ENCODE assay signal across 8 cellular contexts in genomic region chr11:45803981-45804805, GRCh38. TPM values are rescaled to one million over a fixed set of nuclear protein-coding genes. Genes with fewer than 3 reads are reported as not detected.
DNase-seq lines count a peak whose midpoint lies in the region; ATAC-seq and TF ChIP-seq lines count a peak whose summit lies in the region.

No MANE protein-coding gene starts in this region.

- peak; percentile 27 for ATAC-seq in HG03439 (IDR thresholded peaks at IDR 0.05; ENCODE audit: unreplicated experiment)

- DNase-seq in NCI-H2029 (lab: John Stamatoyannopoulos, UW) (peak; percentile 62), NCI-H2029 treated with DMSO at 0.1 percent for 48 hours (lab: John Stamatoyannopoulos, UW) (no peak), Peyer's patch (peak; percentile 79 to 98 (median 94)), fibroblast of the conjunctiva (ENCODE audit: low read depth) (peak; percentile 17)
- peak; percentile 88 for DNase-seq in activated effector memory CD4-positive, alpha-beta T cell treated with anti-CD3 and anti-CD28 coated beads, Interleukin-2, amount 50 U/mL, for 16 hours

- H3K4me1 ChIP-seq in Peyer's patch, result peaks cover 4 to 46% (median 19%) of the 10 kb centered on the region in 4 donors

- H3K9me3 Mint-ChIP-seq in nephron, result no peaks in the 10 kb centered on the region
- no peaks in the 10 kb centered on the region for H3K9me3 Mint-ChIP-seq in stimulated activated naive CD8-positive, alpha-beta T cell treated with anti-CD3 and anti-CD28 coated beads, Interleukin-15, Interleukin-2, amounts not matched to agents 100 ng/mL and 50 ng/mL, for 24 hours

- peak; percentile 85 to 89 for TF ChIP-seq POLR2A in Peyer's patch (IDR thresholded peaks at IDR 0.05)

- peaks cover 27% of the 10 kb centered on the region for H3K4me1 Mint-ChIP-seq in nephron
- peaks cover 35% of the 10 kb centered on the region for H3K4me1 Mint-ChIP-seq in stimulated activated naive CD8-positive, alpha-beta T cell treated with anti-CD3 and anti-CD28 coated beads, Interleukin-15, Interleukin-2, amounts not matched to agents 100 ng/mL and 50 ng/mL, for 24 hours (ENCODE audit: low read depth)

- peak overlapping the region; percentile 97 to 99 (median 97) for H3K4me3 Mint-ChIP-seq in nephron
- H3K4me3 Mint-ChIP-seq in stimulated activated naive CD8-positive, alpha-beta T cell treated with anti-CD3 and anti-CD28 coated beads, Interleukin-15, Interleukin-2, amounts not matched to agents 100 ng/mL and 50 ng/mL, for 24 hours, result peak overlapping the region; percentile 89

- no peaks in the 10 kb centered on the region for H3K27me3 ChIP-seq in Peyer's patch

- H3K27ac Mint-ChIP-seq in nephron, result peak overlapping the region in 2 of 3 experiments; percentile 32 to 80
- peak overlapping the region; percentile 81 for H3K27ac Mint-ChIP-seq in stimulated activated naive CD8-positive, alpha-beta T cell treated with anti-CD3 and anti-CD28 coated beads, Interleukin-15, Interleukin-2, amounts not matched to agents 100 ng/mL and 50 ng/mL, for 24 hours

- H3K9me3 ChIP-seq in Peyer's patch, result no peaks in the 10 kb centered on the region

- H3K36me3 ChIP-seq in Peyer's patch, result peaks cover 0 to 4% (median 0%) of the 10 kb centered on the region in 3 donors

- peak overlapping the region; percentile 84 to 98 (median 92) for H3K27ac ChIP-seq in Peyer's patch

- TF ChIP-seq CTCF in Peyer's patch (IDR thresholded peaks at IDR 0.05) (no peak), nephron (IDR thresholded peaks at IDR 0.05; ENCODE audit: unreplicated experiment in 3 of 3) (no peak)

- no peaks in the 10 kb centered on the region for H3K27me3 Mint-ChIP-seq in nephron (ENCODE audit: low read depth)
- H3K27me3 Mint-ChIP-seq in stimulated activated naive CD8-positive, alpha-beta T cell treated with anti-CD3 and anti-CD28 coated beads, Interleukin-15, Interleukin-2, amounts not matched to agents 100 ng/mL and 50 ng/mL, for 24 hours, result no peaks in the 10 kb centered on the region

- H3K4me3 ChIP-seq in Peyer's patch, result peak overlapping the region; percentile 60 to 83 (median 70)

- peaks cover 3% of the 10 kb centered on the region for H3K36me3 Mint-ChIP-seq in nephron (ENCODE audit: low read depth)
- peaks cover 3% of the 10 kb centered on the region for H3K36me3 Mint-ChIP-seq in stimulated activated naive CD8-positive, alpha-beta T cell treated with anti-CD3 and anti-CD28 coated beads, Interleukin-15, Interleukin-2, amounts not matched to agents 100 ng/mL and 50 ng/mL, for 24 hours (ENCODE audit: low read depth)

RNA-seq across cellular contexts. Expression of gene SLC35C1, which starts 0.8 kb away (rescaled TPM):
- total RNA-seq in Peyer's patch, result 10 to 100 TPM; 24.8 to 68.8 (median 62.0) TPM

RNA-seq across cellular contexts. Expression of gene CRY2, which starts 43.1 kb away (rescaled TPM):
- total RNA-seq in Peyer's patch, result 10 to 100 TPM; 37.7 to 67.6 (median 66.0) TPM
